In genomic region chr5:8598356-8598755, GRCh38 we compare ENCODE assay signal across 32 cellular contexts.
"Had no signal": no experiment of that assay in that cellular context is flagged by ENCODE, and none has a peak within 500 bp of the region (broad histone marks: within the 10 kb centered on the region; RNA-seq: fewer than 3 reads in every experiment).

No MANE protein-coding gene starts in this region.

- H3K36me3 ChIP-seq: adrenal gland, brain microvascular endothelial cell, breast epithelium had no signal

- H3K9me3 ChIP-seq: adrenal gland, body of pancreas, breast epithelium had no signal

- H3K4me3 ChIP-seq: adrenal gland, body of pancreas, breast epithelium had no signal

- H3K4me1 ChIP-seq: adrenal gland, body of pancreas, breast epithelium had no signal

- DNase-seq: activated B cell treated with CpG ODN at 0.5 μM for 24 hours; activated CD4-positive, alpha-beta memory T cell treated with anti-CD3 and anti-CD28 coated beads for 36 hours; activated CD4-positive, alpha-beta T cell treated with anti-CD3 and anti-CD28 coated beads for 4 hours; activated CD4-positive, alpha-beta T cell treated with anti-CD3 and anti-CD28 coated beads, Interleukin-2, amount 10 ng/mL, durations not matched to agents 24 days and 14 days; activated CD4-positive, alpha-beta T cell treated with anti-CD3 and anti-CD28 coated beads, Interleukin-2, amount 50 U/mL, for 1 hour; activated CD4-positive, alpha-beta T cell treated with anti-CD3 and anti-CD28 coated beads, Interleukin-2, amount 50 U/mL, for 4 hours; activated CD4-positive, CD25-positive, alpha-beta regulatory T cell treated with anti-CD3 and anti-CD28 coated beads, Interleukin-2, amount 50 U/mL, for 72 hours; activated CD8-positive, alpha-beta memory T cell treated with anti-CD3 and anti-CD28 coated beads, Interleukin-2, amount 50 U/mL, for 4 hours; activated CD8-positive, alpha-beta T cell treated with anti-CD3 and anti-CD28 coated beads for 36 hours; activated effector memory CD4-positive, alpha-beta T cell treated with anti-CD3 and anti-CD28 coated beads, Interleukin-2, amount 50 U/mL, for 16 hours; activated gamma-delta T cell treated with Interleukin-2 at 50 U/mL for 16 hours; activated naive CD4-positive, alpha-beta T cell; activated naive CD4-positive, alpha-beta T cell treated with anti-CD3 and anti-CD28 coated beads for 36 hours; activated naive CD4-positive, alpha-beta T cell treated with anti-CD3 and anti-CD28 coated beads, Interleukin-2, amount 50 U/mL, for 16 hours; activated naive CD8-positive, alpha-beta T cell treated with anti-CD3 and anti-CD28 coated beads for 36 hours; activated T-cell treated with anti-CD3 and anti-CD28 coated beads for 4 hours; activated T-cell treated with anti-CD3 and anti-CD28 coated beads, Interleukin-2, amount 50 U/mL, for 1 hour; activated T-cell treated with anti-CD3 and anti-CD28 coated beads, Interleukin-2, amount 50 U/mL, for 4 hours; activated T-cell treated with anti-CD3 and anti-CD28 coated beads, Interleukin-2, amount 50 U/mL, for 72 hours; adrenal gland; amniotic stem cell; aorta; body of pancreas; brain microvascular endothelial cell; central memory CD4-positive, alpha-beta T cell; cerebellar nuclear complex; T-helper 2 cell; T-helper 9 cell had no signal

- H3K27me3 ChIP-seq: adrenal gland, body of pancreas, brain microvascular endothelial cell, breast epithelium had no signal

- ATAC-seq: activated CD8-positive, alpha-beta T cell treated with anti-CD3 and anti-CD28 coated beads for 36 hours; activated naive CD4-positive, alpha-beta T cell treated with anti-CD3 and anti-CD28 coated beads, Interleukin-2, amount 50 U/mL, for 72 hours; activated T-cell treated with anti-CD3 and anti-CD28 coated beads, Interleukin-2, amount 50 U/mL, for 4 hours; activated T-cell treated with anti-CD3 and anti-CD28 coated beads, Interleukin-2, amount 50 U/mL, for 72 hours; activated T-helper 17 cell treated with anti-CD3 and anti-CD28 coated beads, Interleukin-2, amount 50 U/mL, for 72 hours; body of pancreas had no signal

- H3K27ac ChIP-seq: adrenal gland, body of pancreas, brain microvascular endothelial cell, breast epithelium, VCaP had no signal
